In the genomic region with DNA sequence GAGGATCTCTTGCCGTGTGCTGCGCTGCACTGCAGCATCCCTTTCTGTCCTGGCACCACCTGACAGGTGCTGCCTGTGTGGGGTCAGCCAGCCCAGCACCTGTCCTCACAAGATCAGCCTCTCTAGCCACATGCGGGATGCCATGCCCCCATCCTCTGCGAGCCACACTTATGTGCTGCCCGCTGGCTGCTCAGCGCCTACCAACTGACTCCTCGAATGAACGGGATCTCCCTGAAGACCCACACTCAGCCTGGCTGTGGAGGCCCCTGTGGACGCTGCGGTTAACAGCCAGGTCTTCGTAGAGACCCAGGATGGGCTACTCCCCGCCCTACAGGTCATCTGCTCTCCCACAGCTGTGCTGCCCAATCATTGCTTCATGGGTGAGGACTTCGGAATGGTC, we compare ENCODE assay signal across 24 cellular contexts.
"Had no signal": no experiment of that assay in that cellular context is flagged by ENCODE, and none has a peak within 500 bp of the region (broad histone marks: within the 10 kb centered on the region; RNA-seq: fewer than 3 reads in every experiment).

No MANE protein-coding gene starts in this region.

- H3K9me3 ChIP-seq: pancreas, right lobe of liver had no signal

- H3K4me2 ChIP-seq: neural progenitor cell had no signal

- H3K36me3 ChIP-seq: neural progenitor cell had no signal

- H3K27ac Mint-ChIP-seq: memory B cell; mesothelial cell of epicardium; natural killer cell treated with Interleukin-12 subunit alpha and Interleukin-12 subunit beta and Interleukin-15 and Interleukin-18, amount 100 ng/mL, for 72 hours; neural progenitor cell; progenitor cell of endocrine pancreas; stimulated activated memory B cell treated with anti-CD40 and anti-IgM and Interleukin-4, amounts not matched to agents 10 μg/mL and 1 μg/mL and 100 μg/mL, for 72 hours; stimulated activated naive CD8-positive, alpha-beta T cell treated with anti-CD3 and anti-CD28 coated beads, Interleukin-15, Interleukin-2, amounts not matched to agents 100 ng/mL and 50 ng/mL, for 24 hours had no signal

- H3K4me1 ChIP-seq: esophagus squamous epithelium, left lung, pancreas, right lobe of liver, tibial artery had no signal

- H3K27me3 Mint-ChIP-seq: memory B cell; natural killer cell treated with Interleukin-12 subunit alpha and Interleukin-12 subunit beta and Interleukin-15 and Interleukin-18, amount 100 ng/mL, for 72 hours; progenitor cell of endocrine pancreas; stimulated activated memory B cell treated with anti-CD40 and anti-IgM and Interleukin-4, amounts not matched to agents 10 μg/mL and 1 μg/mL and 100 μg/mL, for 72 hours; stimulated activated naive CD8-positive, alpha-beta T cell treated with anti-CD3 and anti-CD28 coated beads, Interleukin-15, Interleukin-2, amounts not matched to agents 100 ng/mL and 50 ng/mL, for 24 hours had no signal

- H3K4me3 Mint-ChIP-seq: immature natural killer cell; memory B cell; mesothelial cell of epicardium; natural killer cell treated with Interleukin-12 subunit alpha and Interleukin-12 subunit beta and Interleukin-15 and Interleukin-18, amount 100 ng/mL, for 72 hours; neural progenitor cell; stimulated activated memory B cell treated with anti-CD40 and anti-IgM and Interleukin-4, amounts not matched to agents 10 μg/mL and 1 μg/mL and 100 μg/mL, for 72 hours; stimulated activated naive CD8-positive, alpha-beta T cell treated with anti-CD3 and anti-CD28 coated beads, Interleukin-15, Interleukin-2, amounts not matched to agents 100 ng/mL and 50 ng/mL, for 24 hours had no signal

- DNase-seq: cortex of kidney; dorsolateral prefrontal cortex; effector CD8-positive, alpha-beta T cell; esophagus squamous epithelium; foreskin fibroblast; glutamatergic neuron; immature natural killer cell; left lung; lower lobe of right lung; occipital lobe; pancreas; right lobe of liver; stimulated activated CD4-positive, alpha-beta T cell treated with anti-CD3 and anti-CD28 coated beads, Interleukin-4, amount 100 ng/mL, for 1 hour; stimulated activated CD8-positive, alpha-beta memory T cell treated with anti-CD3 and anti-CD28 coated beads, Interleukin-4, amount 100 ng/mL, for 48 hours; tibial artery had no signal

- H3K9ac ChIP-seq: neural progenitor cell had no signal

- H3K4me3 ChIP-seq: dorsolateral prefrontal cortex, esophagus squamous epithelium, gastroesophageal sphincter, left lung, lower lobe of right lung, neural progenitor cell, pancreas, right lobe of liver, tibial artery had no signal

- H3K27ac ChIP-seq: dorsolateral prefrontal cortex, epithelial cell of prostate, esophagus squamous epithelium, gastroesophageal sphincter, left lung, lower lobe of right lung, neural progenitor cell, pancreas, right lobe of liver, tibial artery had no signal

- ATAC-seq: gastroesophageal sphincter; left lung; lower lobe of right lung; pancreas; stimulated activated memory B cell treated with anti-CD40 and anti-IgM and Interleukin-4, amounts not matched to agents 10 μg/mL and 1 μg/mL and 100 μg/mL, for 72 hours had no signal

- H2AFZ ChIP-seq: neural progenitor cell had no signal

- H3K27me3 ChIP-seq: dorsolateral prefrontal cortex, esophagus squamous epithelium, gastroesophageal sphincter, left lung, neural progenitor cell, pancreas, right lobe of liver, tibial artery had no signal
